ENCODE assay signal across 30 cellular contexts in genomic region chr3:149529099-149529498, GRCh38. TPM values are rescaled to one million over a fixed set of nuclear protein-coding genes. Genes with fewer than 3 reads are reported as not detected.
A peak's percentile ranks its signal among the peaks of the same experiment; 100 is the strongest.
DNase-seq lines count a peak whose midpoint lies in the region; FAIRE-seq and TF ChIP-seq lines count a peak whose summit lies in the region.
"Had no signal": no experiment of that assay in that cellular context is flagged by ENCODE, and none has a peak within 500 bp of the region (broad histone marks: within the 10 kb centered on the region; RNA-seq: fewer than 3 reads in every experiment).

No MANE protein-coding gene starts in this region.

- H3K4me1 Mint-ChIP-seq in nephron progenitor cell, result peaks cover 30% of the 10 kb centered on the region

- peak overlapping the region; percentile 72 for H3K27ac Mint-ChIP-seq in nephron progenitor cell
- H3K27ac Mint-ChIP-seq: activated naive CD4-positive, alpha-beta T cell treated with anti-CD3 and anti-CD28 coated beads, Interleukin-2, amount 50 U/mL, for 72 hours; natural killer cell treated with Interleukin-12 subunit alpha and Interleukin-12 subunit beta and Interleukin-15 and Interleukin-18, amount 100 ng/mL, for 72 hours; stimulated activated memory B cell treated with anti-CD40 and anti-IgM and Interleukin-4, amounts not matched to agents 10 μg/mL and 1 μg/mL and 100 μg/mL, for 72 hours; T-cell had no signal

- no peaks in the 10 kb centered on the region for H3K9me3 ChIP-seq in SJSA1 (replicated peaks)
- H3K9me3 ChIP-seq: colonic mucosa, heart right ventricle, lower lobe of right lung, mucosa of descending colon had no signal

- TF ChIP-seq CTCF in epithelial cell of esophagus (IDR thresholded peaks at IDR 0.05; ENCODE audit: insufficient read depth, low read depth, low read length, missing control alignments) (no peak), nephron progenitor cell (IDR thresholded peaks at IDR 0.05) (no peak)

- CTCF ChIA-PET in HEK293T (lab: Yijun Ruan, JAX), result interaction anchor here (0.5 kb wide), 1 partner anchor 48 kb away, joined by 3 read pairs; no protein-coding TSS in a partner anchor

- DNase-seq in SJSA1 (ENCODE audit: low read depth in 1 of 2, low spot score in 2 of 2) (no peak), epithelial cell of esophagus (ENCODE audit: low read depth) (peak; percentile 32), nephron progenitor cell (no peak), urothelium cell line (ENCODE audit: low spot score) (no peak), HEK293T (ENCODE audit: extremely low spot score) (no peak), OCI-M2 (lab: John Stamatoyannopoulos, UW; ENCODE audit: unreplicated experiment) (no peak), mucosa of gallbladder (ENCODE audit: low spot score) (no peak)
- DNase-seq: activated CD4-positive, alpha-beta T cell treated with anti-CD3 and anti-CD28 coated beads for 48 hours; activated effector memory CD4-positive, alpha-beta T cell treated with Interleukin-2 at 50 U/mL for 16 hours; C1 segment of cervical spinal cord; colonic mucosa; DMS53; effector CD4-positive, alpha-beta T cell; foreskin fibroblast; GOT3; heart right ventricle; kidney glomerular epithelial cell; lower lobe of right lung; NCI-H1048; NCI-H510A; T-cell; WERI-Rb-1 had no signal

- no peak for FAIRE-seq in urothelium cell line (lab: Jason Lieb, UNC)

- POLR2A ChIA-PET in HEK293T (lab: Yijun Ruan, JAX), result no interaction called here

- no peak overlapping the region for H3K4me3 ChIP-seq in SJSA1
- H3K4me3 ChIP-seq in epithelial cell of esophagus (ENCODE audit: low read length), result no peak overlapping the region
- H3K4me3 ChIP-seq: cardiac muscle cell, colonic mucosa, heart right ventricle, lower lobe of right lung, mucosa of descending colon had no signal

- H3K27ac ChIP-seq in SJSA1, result peak overlapping the region; percentile 54
- H3K27ac ChIP-seq: colonic mucosa, WERI-Rb-1 had no signal

- H3K4me1 ChIP-seq in SJSA1 (replicated peaks), result peaks cover 47% of the 10 kb centered on the region
- H3K4me1 ChIP-seq: colonic mucosa had no signal

- H3K36me3 ChIP-seq in SJSA1, result peaks cover 30% of the 10 kb centered on the region
- H3K36me3 ChIP-seq: colonic mucosa, WERI-Rb-1 had no signal

- H3K9me3 Mint-ChIP-seq in nephron progenitor cell, result no peaks in the 10 kb centered on the region
- H3K9me3 Mint-ChIP-seq: activated naive CD4-positive, alpha-beta T cell treated with anti-CD3 and anti-CD28 coated beads, Interleukin-2, amount 50 U/mL, for 72 hours; natural killer cell treated with Interleukin-12 subunit alpha and Interleukin-12 subunit beta and Interleukin-15 and Interleukin-18, amount 100 ng/mL, for 72 hours; stimulated activated memory B cell treated with anti-CD40 and anti-IgM and Interleukin-4, amounts not matched to agents 10 μg/mL and 1 μg/mL and 100 μg/mL, for 72 hours; T-cell had no signal

- no peaks in the 10 kb centered on the region for H3K27me3 Mint-ChIP-seq in nephron progenitor cell (ENCODE audit: low read depth, poor library complexity)

- no peaks in the 10 kb centered on the region for H3K27me3 ChIP-seq in SJSA1 (replicated peaks)
- H3K27me3 ChIP-seq: cardiac muscle cell, colonic mucosa, heart right ventricle had no signal

- H3K36me3 Mint-ChIP-seq in nephron progenitor cell (ENCODE audit: low read depth), result peaks cover 22% of the 10 kb centered on the region
- H3K36me3 Mint-ChIP-seq: activated naive CD4-positive, alpha-beta T cell treated with anti-CD3 and anti-CD28 coated beads, Interleukin-2, amount 50 U/mL, for 72 hours; natural killer cell treated with Interleukin-12 subunit alpha and Interleukin-12 subunit beta and Interleukin-15 and Interleukin-18, amount 100 ng/mL, for 72 hours; stimulated activated memory B cell treated with anti-CD40 and anti-IgM and Interleukin-4, amounts not matched to agents 10 μg/mL and 1 μg/mL and 100 μg/mL, for 72 hours; T-cell had no signal

- H3K4me3 Mint-ChIP-seq in nephron progenitor cell, result no peak overlapping the region
- H3K4me3 Mint-ChIP-seq: natural killer cell treated with Interleukin-12 subunit alpha and Interleukin-12 subunit beta and Interleukin-15 and Interleukin-18, amount 100 ng/mL, for 72 hours; stimulated activated memory B cell treated with anti-CD40 and anti-IgM and Interleukin-4, amounts not matched to agents 10 μg/mL and 1 μg/mL and 100 μg/mL, for 72 hours; T-cell had no signal

TF ChIP-seq in HEK293T, 16 proteins besides CTCF, POLR2A, EP300 and RAD21:
- TF ChIP-seq L3MBTL2 (conservative IDR thresholded peaks at IDR 0.05) (no peak), FOXK2 (IDR thresholded peaks at IDR 0.05) (no peak), NFRKB (IDR thresholded peaks at IDR 0.05) (no peak), LEF1 (IDR thresholded peaks at IDR 0.05; ENCODE audit: borderline replicate concordance) (no peak), SUZ12 (IDR thresholded peaks at IDR 0.05) (no peak), SP1 (IDR thresholded peaks at IDR 0.05) (no peak), CTBP1 (IDR thresholded peaks at IDR 0.05; ENCODE audit: borderline replicate concordance) (no peak)

RNA-seq across cellular contexts. Expression of gene TM4SF4, which starts 54.6 kb away (rescaled TPM):
- total RNA-seq in SJSA1 (2014; rRNA removed; shearing (Covaris generic)), result not detected in 2 replicates
- total RNA-seq in mucosa of gallbladder, result 6,086 TPM
- total RNA-seq: activated CD8-positive, alpha-beta memory T cell treated with anti-CD3 and anti-CD28 coated beads for 36 hours; activated naive CD4-positive, alpha-beta T cell treated with anti-CD3 and anti-CD28 coated beads, Interleukin-2, amount 50 U/mL, for 72 hours; cardiac muscle cell; G401; heart right ventricle; lower lobe of right lung; natural killer cell treated with Interleukin-12 subunit alpha and Interleukin-12 subunit beta and Interleukin-15 and Interleukin-18, amount 100 ng/mL, for 72 hours; temporal lobe had no signal

Comparison
In these comparisons a context has a peak if more than half of its experiments do, and no peak if none do; other contexts are left out.
1. RNA of gene TM4SF4, which starts 54.6 kb away (total RNA-seq): 6,086 TPM in mucosa of gallbladder (single experiment); not detected in SJSA1; every median in the first group is over 1,000 times any median in the second.